8 cellular contexts compared by ENCODE assay signal in the genomic region with DNA sequence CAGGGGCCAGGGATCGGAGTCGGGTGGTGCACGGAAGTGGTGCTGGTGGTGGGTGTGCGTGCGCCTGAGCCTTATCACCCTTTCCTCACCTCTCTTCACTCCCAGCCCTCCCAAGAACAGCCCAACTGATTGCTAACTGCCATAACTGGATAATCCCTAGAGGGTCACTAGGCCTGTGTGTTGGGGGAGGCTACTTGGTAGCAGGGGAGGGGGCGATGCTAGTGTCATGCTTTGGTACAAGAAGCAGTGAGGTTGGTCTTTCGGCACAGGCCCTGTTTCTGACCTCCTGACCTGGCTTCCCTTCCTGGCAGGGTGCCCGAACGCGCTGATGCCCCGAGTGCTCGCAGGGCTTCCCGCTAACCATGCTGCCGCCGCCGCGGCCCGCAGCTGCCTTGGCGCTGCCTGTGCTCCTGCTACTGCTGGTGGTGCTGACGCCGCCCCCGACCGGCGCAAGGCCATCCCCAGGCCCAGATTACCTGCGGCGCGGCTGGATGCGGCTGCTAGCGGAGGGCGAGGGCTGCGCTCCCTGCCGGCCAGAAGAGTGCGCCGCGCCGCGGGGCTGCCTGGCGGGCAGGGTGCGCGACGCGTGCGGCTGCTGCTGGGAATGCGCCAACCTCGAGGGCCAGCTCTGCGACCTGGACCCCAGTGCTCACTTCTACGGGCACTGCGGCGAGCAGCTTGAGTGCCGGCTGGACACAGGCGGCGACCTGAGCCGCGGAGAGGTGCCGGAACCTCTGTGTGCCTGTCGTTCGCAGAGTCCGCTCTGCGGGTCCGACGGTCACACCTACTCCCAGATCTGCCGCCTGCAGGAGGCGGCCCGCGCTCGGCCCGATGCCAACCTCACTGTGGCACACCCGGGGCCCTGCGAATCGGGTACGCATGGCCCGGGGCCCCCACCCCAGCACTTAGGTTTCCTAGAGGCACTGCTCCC. TPM values are rescaled to one million over a fixed set of nuclear protein-coding genes. Genes with fewer than 3 reads are reported as not detected.
DNase-seq lines count a peak whose midpoint lies in the region; ATAC-seq and TF ChIP-seq lines count a peak whose summit lies in the region.

No MANE protein-coding gene starts in this region.

- peak overlapping the region; percentile 93 for H3K4me3 ChIP-seq in astrocyte of the cerebellum (ENCODE audit: low read depth, low read length)

- DNase-seq in EL (peak; percentile 60), HUDEP-2 (lab: John Stamatoyannopoulos, UW; ENCODE audit: unreplicated experiment in 76 of 76) (peak; percentile 19 to 98 (median 87)), SK-N-DZ (ENCODE audit: low spot score) (peak; percentile 85), astrocyte of the cerebellum (ENCODE audit: low read depth) (no peak), iPS-NIHi7 (ENCODE audit: extremely low spot score) (peak; percentile 74)
- DNase-seq in stimulated activated CD4-positive, alpha-beta T cell treated with anti-CD3 and anti-CD28 coated beads, Interleukin-15, amount 100 ng/mL, for 24 hours: peak; percentile 76

- in situ Hi-C loops in astrocyte of the cerebellum (cut with HindIII; ENCODE audit: low sequenced_read_pairs): no loop called here

- peak; percentile 55 for TF ChIP-seq CTCF in astrocyte of the cerebellum (IDR thresholded peaks at IDR 0.05; ENCODE audit: low read depth, low read length, missing control alignments)

- ATAC-seq in GM21360 (IDR thresholded peaks at IDR 0.05; ENCODE audit: unreplicated experiment): no peak
- ATAC-seq in GM21825 (IDR thresholded peaks at IDR 0.05; ENCODE audit: unreplicated experiment): no peak

RNA-seq across cellular contexts. Expression of a gene that starts 0.7 kb away (rescaled TPM):
- polyA plus RNA-seq in SK-N-DZ (2014; cell fraction: cytosol; rRNA removed): 10.9 and 11.8 TPM in 2 replicates
- polyA plus RNA-seq in SK-N-DZ (2014; cell fraction: nucleus; rRNA removed): 10.5 and 16.3 TPM in 2 replicates

RNA-seq across cellular contexts. Expression of a gene that starts 31.5 kb away (rescaled TPM):
- polyA plus RNA-seq in SK-N-DZ (2014; cell fraction: cytosol; rRNA removed): 27.7 and 40.4 TPM in 2 replicates
- polyA plus RNA-seq in SK-N-DZ (2014; cell fraction: nucleus; rRNA removed): 45.4 and 66.2 TPM in 2 replicates

RNA-seq across cellular contexts. Expression of a gene that starts 31.6 kb away (rescaled TPM):
- 9.9 and 10.1 TPM in 2 replicates for polyA plus RNA-seq in SK-N-DZ (2014; cell fraction: cytosol; rRNA removed)
- polyA plus RNA-seq in SK-N-DZ (2014; cell fraction: nucleus; rRNA removed): 28.3 and 32.8 TPM in 2 replicates
